ENCODE assay signal across 10 cellular contexts in the genomic region with DNA sequence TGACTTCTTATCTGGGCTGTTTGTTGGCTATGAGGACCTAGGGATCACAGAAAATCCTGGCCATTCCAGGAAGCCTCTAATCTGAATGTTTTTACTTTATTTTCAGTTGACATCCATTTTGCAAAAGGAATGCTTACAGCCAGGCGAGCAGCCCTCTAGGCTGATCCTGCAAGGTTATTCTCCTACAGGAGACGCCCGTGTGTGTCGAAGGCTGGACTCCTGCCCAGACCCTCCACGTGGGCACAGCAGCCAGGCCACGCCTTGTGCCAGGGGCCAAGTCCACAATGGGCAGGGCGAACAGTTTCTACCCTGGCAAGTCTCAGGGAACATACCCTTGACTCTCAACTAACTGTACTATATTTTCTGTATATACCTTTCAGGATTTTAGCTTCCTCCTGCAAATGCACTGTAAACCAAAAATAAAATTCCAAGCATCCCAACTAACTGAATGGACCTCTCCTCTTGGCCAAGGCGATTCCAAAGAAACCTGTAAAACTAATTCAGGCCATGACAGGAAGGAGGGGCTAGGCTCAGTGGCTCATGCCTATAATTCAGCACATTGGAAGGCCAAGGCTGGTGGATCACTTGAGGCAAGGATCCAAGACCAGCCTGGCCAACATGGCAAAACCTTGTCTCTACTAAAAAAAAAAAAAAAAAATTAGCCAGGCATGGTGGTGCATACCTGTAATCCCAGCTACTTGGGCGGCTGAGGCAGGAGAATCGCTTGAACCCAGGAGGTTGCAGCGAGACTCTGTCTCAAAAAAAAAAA. TPM values are rescaled to one million over a fixed set of nuclear protein-coding genes. Genes with fewer than 3 reads are reported as not detected.
DNase-seq lines count a peak whose midpoint lies in the region; ATAC-seq and TF ChIP-seq lines count a peak whose summit lies in the region.
"Had no signal": no experiment of that assay in that cellular context is flagged by ENCODE, and none has a peak within 500 bp of the region (broad histone marks: within the 10 kb centered on the region; RNA-seq: fewer than 3 reads in every experiment).

No MANE protein-coding gene starts in this region.

- TF ChIP-seq POLR2A in prostate gland (IDR thresholded peaks at IDR 0.05), result no peak

- no peaks in the 10 kb centered on the region for H3K9me3 ChIP-seq in PC-3 (ENCODE audit: low read length)
- H3K9me3 ChIP-seq in prostate gland, result no peaks in the 10 kb centered on the region

- H2AFZ ChIP-seq in PC-3 (ENCODE audit: low read length), result no peak overlapping the region

- no peaks in the 10 kb centered on the region for H3K9me2 ChIP-seq in PC-3 (replicated peaks; ENCODE audit: low read length)

- DNase-seq in Daoy (ENCODE audit: low read depth) (peak; percentile 53), PC-3 (peak; percentile 96), glomerular visceral epithelial cell (ENCODE audit: extremely low spot score) (peak; percentile 31), prostate gland (ENCODE audit: low spot score) (peak; percentile 91), islet precursor cell (no peak), amniotic stem cell (lab: John Stamatoyannopoulos, UW) (no peak)
- no peak for DNase-seq in activated CD4-positive, alpha-beta T cell treated with anti-CD3 and anti-CD28 coated beads for 48 hours
- DNase-seq: Caco-2, nephron progenitor cell had no signal

- no TSS peak for BruUV-seq in PC-3 (replicated peaks; lab: Mats Ljungman, UMichigan)

- H3K36me3 ChIP-seq in PC-3 (ENCODE audit: low read depth, low read length), result peaks cover 27% of the 10 kb centered on the region
- H3K36me3 ChIP-seq in prostate gland, result no peaks in the 10 kb centered on the region

- H3K4me1 ChIP-seq in PC-3 (ENCODE audit: insufficient read depth, low read length) (peaks cover 29% of the 10 kb centered on the region), prostate gland (replicated peaks) (no peaks in the 10 kb centered on the region)

- H3K27ac ChIP-seq in PC-3 (ENCODE audit: low read length), result peak overlapping the region; percentile 10
- peak overlapping the region in 1 of 2 donors; percentile 20 for H3K27ac ChIP-seq in prostate gland

- H3K4me2 ChIP-seq in PC-3 (ENCODE audit: low read length), result peak overlapping the region; percentile 29

- POLR2A ChIA-PET in PC-3 (lab: Charles Lee; ENCODE audit: unreplicated experiment), result no interaction called here

- H3K4me3 ChIP-seq in PC-3 (ENCODE audit: low read length) (peak overlapping the region; percentile 0; the same call in 1 of the 2 replicates), prostate gland (no peak overlapping the region)

- no peaks in the 10 kb centered on the region for H3F3A ChIP-seq in PC-3 (ENCODE audit: low read length, unreplicated experiment)

- H4K20me1 ChIP-seq in PC-3 (ENCODE audit: low read length), result no peaks in the 10 kb centered on the region

- no peak overlapping the region for H3K9ac ChIP-seq in PC-3 (ENCODE audit: low read length)

- intact Hi-C loops in PC-3 (cut with micrococcal nuclease) (no loop called here), prostate gland (cut with DNase I) (no loop called here)

- no peak for TF ChIP-seq CTCF in PC-3 (conservative IDR thresholded peaks at IDR 0.05; ENCODE audit: low read depth, low read length)
- TF ChIP-seq CTCF in prostate gland (IDR thresholded peaks at IDR 0.05), result no peak

- peak; percentile 86 for ATAC-seq in PC-3
- ATAC-seq in HG02884 (IDR thresholded peaks at IDR 0.05; ENCODE audit: unreplicated experiment), result no peak

- no peaks in the 10 kb centered on the region for H3K27me3 ChIP-seq in PC-3 (ENCODE audit: low read length)
- H3K27me3 ChIP-seq in prostate gland (replicated peaks; ENCODE audit: insufficient read depth), result no peaks in the 10 kb centered on the region

- CTCF ChIA-PET in PC-3 (lab: Charles Lee), result interaction anchor here (0.6 to 1.0 kb wide), 2 partner anchors 18 to 53 kb away, joined by 3 to 5 read pairs; no protein-coding TSS in a partner anchor

- 59% methylated on average over 11 of the region's 11 CpGs for WGBS in prostate gland

- peaks cover 85% of the 10 kb centered on the region for H3K79me2 ChIP-seq in PC-3 (ENCODE audit: low read length)

RNA-seq across cellular contexts. Expression of gene CMBL, which starts 5.7 kb away (rescaled TPM):
- 1.2 and 1.4 TPM in 2 replicates for total RNA-seq in Daoy (2014; rRNA removed; shearing (Covaris generic))
- 35.7 and 38.4 TPM in 2 replicates for total RNA-seq in PC-3 (2014; rRNA removed)
- total RNA-seq in prostate gland, result 10 to 100 TPM; 11.2 to 20.3 TPM

RNA-seq across cellular contexts. Expression of gene MARCHF6, which starts 51.5 kb away (rescaled TPM):
- 23.2 and 28.1 TPM in 2 replicates for total RNA-seq in Daoy (2014; rRNA removed; shearing (Covaris generic))
- total RNA-seq in PC-3 (2014; rRNA removed) (140 TPM in 2 replicates), prostate gland (10 to 100 TPM; 65.3 to 86.5 TPM)

RNA-seq across cellular contexts. Expression of gene CCT5, which starts 51.9 kb away (rescaled TPM):
- 1,061 and 1,231 TPM in 2 replicates for total RNA-seq in Daoy (2014; rRNA removed; shearing (Covaris generic))
- total RNA-seq in PC-3 (2014; rRNA removed), result 1,309 and 1,334 TPM in 2 replicates
- total RNA-seq in prostate gland, result 100 to 1,000 TPM; 113 to 140 TPM

RNA-seq across cellular contexts. Expression of gene ATPSCKMT, which starts 52.3 kb away (rescaled TPM):
- 30.3 and 31.4 TPM in 2 replicates for total RNA-seq in Daoy (2014; rRNA removed; shearing (Covaris generic))
- total RNA-seq in PC-3 (2014; rRNA removed) (26.7 and 49.0 TPM in 2 replicates), prostate gland (10 to 100 TPM; 18.1 to 25.9 TPM)

Comparison
In these comparisons a context has a peak if more than half of its experiments do, and no peak if none do; other contexts are left out.
1. DNase-seq: peak in Daoy (single experiment), PC-3 (single experiment), glomerular visceral epithelial cell (single experiment) and prostate gland (single experiment); none in islet precursor cell (single experiment), activated CD4-positive, alpha-beta T cell treated with anti-CD3 and anti-CD28 coated beads for 48 hours (single experiment) and amniotic stem cell (single experiment).